In the genomic region with DNA sequence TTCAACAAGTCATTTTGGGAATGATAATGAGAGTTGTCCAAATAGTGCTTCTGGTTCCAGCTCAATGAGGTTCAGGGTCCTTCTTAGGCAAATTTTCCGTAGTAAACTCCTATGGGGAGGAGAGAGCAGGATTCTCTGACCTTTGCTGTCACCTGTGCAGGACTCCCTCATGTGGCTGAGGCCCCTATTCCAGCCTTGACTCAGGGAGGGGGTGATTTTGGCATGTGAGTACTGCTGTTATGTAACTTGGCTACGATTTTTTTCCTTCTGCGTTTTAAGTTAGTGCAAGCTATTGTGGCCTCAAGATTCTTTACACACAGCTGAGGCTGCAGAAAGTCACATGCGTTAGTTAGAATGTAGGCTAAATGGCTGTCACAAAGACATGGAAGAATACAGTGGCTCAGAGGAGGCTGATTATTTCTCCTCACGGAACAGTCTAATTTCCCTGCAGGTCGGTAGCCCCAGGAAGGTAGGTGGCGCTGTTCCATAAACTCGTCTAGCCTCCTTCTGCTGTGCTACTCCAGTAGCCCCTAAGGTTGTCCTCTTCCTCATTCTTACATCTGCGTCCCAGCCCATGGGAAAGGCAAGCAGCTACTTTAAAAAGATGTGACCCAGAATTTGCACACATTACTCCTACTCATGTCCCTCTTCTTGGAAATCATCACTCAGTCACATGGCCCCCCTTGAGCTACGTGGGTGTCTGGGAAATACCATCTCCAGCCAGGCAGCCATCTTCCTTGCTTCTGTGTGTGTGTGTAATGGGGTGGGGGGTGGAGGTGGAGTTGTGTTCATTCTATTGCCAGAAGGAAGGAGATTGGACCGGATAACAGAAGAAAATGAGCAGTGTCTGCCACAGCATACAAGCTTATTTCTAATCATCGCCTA, we compare ENCODE assay signal across 10 cellular contexts.
A peak's percentile ranks its signal among the peaks of the same experiment; 100 is the strongest.
DNase-seq lines count a peak whose midpoint lies in the region; ATAC-seq and TF ChIP-seq lines count a peak whose summit lies in the region.
"Had no signal": no experiment of that assay in that cellular context is flagged by ENCODE, and none has a peak within 500 bp of the region (broad histone marks: within the 10 kb centered on the region; RNA-seq: fewer than 3 reads in every experiment).

No MANE protein-coding gene starts in this region.

- H3K4me3 Mint-ChIP-seq in stimulated activated naive CD8-positive, alpha-beta T cell treated with anti-CD3 and anti-CD28 coated beads, Interleukin-15, amount 100 ng/mL, for 72 hours = no peak overlapping the region
- H3K4me3 Mint-ChIP-seq: central memory CD8-positive, alpha-beta T cell; T-helper 1 cell treated with Interleukin-12 subunit alpha and Interleukin-12 subunit beta and Interleukin-4 antibody, amounts not matched to agents 30 μg/mL and 1 μg/mL, for 36 hours had no signal

- H3K27ac Mint-ChIP-seq in stimulated activated naive CD8-positive, alpha-beta T cell treated with anti-CD3 and anti-CD28 coated beads, Interleukin-15, amount 100 ng/mL, for 72 hours = peak overlapping the region in 1 of 2 donors; percentile 52
- H3K27ac Mint-ChIP-seq: T-helper 1 cell treated with Interleukin-12 subunit alpha and Interleukin-12 subunit beta and Interleukin-4 antibody, amounts not matched to agents 30 μg/mL and 1 μg/mL, for 36 hours had no signal

- peak; percentile 62 for TF ChIP-seq CTCF in fibroblast of mammary gland (conservative IDR thresholded peaks at IDR 0.05; ENCODE audit: control insufficient read depth, insufficient read depth, low read depth, low read length)

- no peak overlapping the region for H3K4me3 ChIP-seq in fibroblast of mammary gland (ENCODE audit: control insufficient read depth, low read depth, low read length)

- H3K4me1 Mint-ChIP-seq in stimulated activated naive CD8-positive, alpha-beta T cell treated with anti-CD3 and anti-CD28 coated beads, Interleukin-15, amount 100 ng/mL, for 72 hours = peaks cover 12% of the 10 kb centered on the region
- H3K4me1 Mint-ChIP-seq: central memory CD8-positive, alpha-beta T cell had no signal

- peak; percentile 60 for ATAC-seq in stimulated activated naive CD8-positive, alpha-beta T cell treated with anti-CD3 and anti-CD28 coated beads, Interleukin-15, amount 100 ng/mL, for 72 hours
- no peak for ATAC-seq in GM19324 (IDR thresholded peaks at IDR 0.05; ENCODE audit: low FRiP score, unreplicated experiment)

- H3K9me3 Mint-ChIP-seq in stimulated activated naive CD8-positive, alpha-beta T cell treated with anti-CD3 and anti-CD28 coated beads, Interleukin-15, amount 100 ng/mL, for 72 hours = no peaks in the 10 kb centered on the region
- H3K9me3 Mint-ChIP-seq: T-helper 1 cell treated with Interleukin-12 subunit alpha and Interleukin-12 subunit beta and Interleukin-4 antibody, amounts not matched to agents 30 μg/mL and 1 μg/mL, for 36 hours had no signal

- H3K27me3 Mint-ChIP-seq in stimulated activated naive CD8-positive, alpha-beta T cell treated with anti-CD3 and anti-CD28 coated beads, Interleukin-15, amount 100 ng/mL, for 72 hours = no peaks in the 10 kb centered on the region
- H3K27me3 Mint-ChIP-seq: central memory CD8-positive, alpha-beta T cell had no signal

- DNase-seq in NCI-H82 (lab: John Stamatoyannopoulos, UW) (peak; percentile 71), NCI-H82 treated with DMSO at 0.1 percent for 48 hours (lab: John Stamatoyannopoulos, UW; ENCODE audit: unreplicated experiment) (no peak), NCI-H526 (lab: John Stamatoyannopoulos, UW) (peak; percentile 74 to 90), fibroblast of mammary gland (ENCODE audit: low read depth) (peak; percentile 71), NOMO-1 treated with DMSO at 0.1 percent for 48 hours (lab: John Stamatoyannopoulos, UW; ENCODE audit: unreplicated experiment) (no peak)
- peak in 1 of 2 donors; percentile 27 for DNase-seq in stimulated activated naive CD8-positive, alpha-beta T cell treated with anti-CD3 and anti-CD28 coated beads, Interleukin-15, amount 100 ng/mL, for 72 hours
- no peak for DNase-seq in stimulated activated CD4-positive, alpha-beta T cell treated with anti-CD3 and anti-CD28 coated beads, Interleukin-2, amount 100 ng/mL, for 48 hours

Comparison
In these comparisons a context has a peak if more than half of its experiments do, and no peak if none do; other contexts are left out.
1. DNase-seq: peak in NCI-H82 (single experiment), NCI-H526 (2 of 2) and fibroblast of mammary gland (single experiment); none in NCI-H82 treated with DMSO at 0.1 percent for 48 hours (single experiment), NOMO-1 treated with DMSO at 0.1 percent for 48 hours (single experiment) and stimulated activated CD4-positive, alpha-beta T cell treated with anti-CD3 and anti-CD28 coated beads, Interleukin-2, amount 100 ng/mL, for 48 hours (0 of 2).